11 cellular contexts compared by ENCODE assay signal in the genomic region with DNA sequence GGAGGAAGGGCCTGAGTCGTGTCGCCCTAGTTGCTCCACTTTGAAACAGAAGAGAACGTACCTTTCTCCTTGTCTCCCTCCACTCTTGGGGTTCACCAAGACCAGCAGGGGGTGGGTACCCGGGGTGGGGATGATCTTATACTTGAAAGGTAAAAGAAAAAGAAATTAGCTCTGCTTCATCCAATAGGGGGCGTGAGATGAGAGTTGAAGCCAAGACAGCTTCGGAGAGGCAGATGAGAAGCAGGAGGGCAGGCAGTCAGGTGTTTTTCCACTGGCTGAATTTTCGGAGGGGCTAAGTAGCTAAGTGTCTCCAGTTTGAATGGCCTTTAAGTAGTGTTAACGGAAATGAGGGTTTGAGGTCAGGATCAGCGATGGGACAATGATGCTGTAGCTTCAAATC.
DNase-seq lines count a peak whose midpoint lies in the region; ATAC-seq and TF ChIP-seq lines count a peak whose summit lies in the region.
"Had no signal": no experiment of that assay in that cellular context is flagged by ENCODE, and none has a peak within 500 bp of the region (broad histone marks: within the 10 kb centered on the region; RNA-seq: fewer than 3 reads in every experiment).

No MANE protein-coding gene starts in this region.

- H3K27me3 ChIP-seq in BE2C (no peaks in the 10 kb centered on the region), prostate gland (replicated peaks; ENCODE audit: insufficient read depth) (no peaks in the 10 kb centered on the region)
- H3K27me3 ChIP-seq: upper lobe of right lung had no signal

- intact Hi-C loops in prostate gland (cut with DNase I), result loop anchor here (2.0 kb wide), 1 partner anchor 279 kb away; no protein-coding TSS in a partner anchor

- no peak for ATAC-seq in HG02678 (IDR thresholded peaks at IDR 0.05; ENCODE audit: unreplicated experiment)
- no peak for ATAC-seq in HG02870 (IDR thresholded peaks at IDR 0.05; ENCODE audit: unreplicated experiment)
- ATAC-seq: upper lobe of right lung had no signal

- no peak for DNase-seq in BE2C
- DNase-seq in GM13977 (ENCODE audit: low spot score), result peak; percentile 42
- peak; percentile 0 for DNase-seq in OCI-M1 (lab: John Stamatoyannopoulos, UW)
- DNase-seq in fibroblast of villous mesenchyme (ENCODE audit: low read depth), result no peak
- no peak for DNase-seq in activated CD4-positive, CD25-positive, alpha-beta regulatory T cell (lab: John Stamatoyannopoulos, UW)
- no peak for DNase-seq in prostate gland (ENCODE audit: low spot score)
- DNase-seq: NCI-H2227 treated with DMSO at 0.1 percent for 48 hours, upper lobe of right lung had no signal

- 68% methylated on average over 9 of the region's 9 CpGs for WGBS in prostate gland

- in situ Hi-C loops in GM13977 (cut with MboI; ENCODE audit: low pct_unique_long_range_greater_than_20kb, low sequenced_read_pairs, unreplicated experiment), result loop anchor here (5.0 kb wide), 1 partner anchor 276 kb away; no protein-coding TSS in a partner anchor

- H3K4me1 ChIP-seq in BE2C (peaks cover 18% of the 10 kb centered on the region), prostate gland (replicated peaks) (no peaks in the 10 kb centered on the region)

- TF ChIP-seq CTCF in BE2C (IDR thresholded peaks at IDR 0.05; ENCODE audit: low read depth, low read length) (peak; percentile 40), GM13977 (IDR thresholded peaks at IDR 0.05; ENCODE audit: extremely low read depth, insufficient read depth, missing control alignments) (peak; percentile 57), fibroblast of villous mesenchyme (IDR thresholded peaks at IDR 0.05; ENCODE audit: insufficient read depth, low read depth, low read length) (peak; percentile 22), prostate gland (IDR thresholded peaks at IDR 0.05) (no peak)

- H3K9me3 ChIP-seq in BE2C (no peaks in the 10 kb centered on the region), prostate gland (no peaks in the 10 kb centered on the region)
- H3K9me3 ChIP-seq: upper lobe of right lung had no signal

- no peak overlapping the region for H3K4me3 ChIP-seq in BE2C (ENCODE audit: low read depth, low read length)
- H3K4me3 ChIP-seq in fibroblast of villous mesenchyme (ENCODE audit: low read depth, low read length), result no peak overlapping the region
- H3K4me3 ChIP-seq in prostate gland, result no peak overlapping the region
- H3K4me3 ChIP-seq: lung, upper lobe of right lung had no signal

- H3K36me3 ChIP-seq in BE2C (no peaks in the 10 kb centered on the region), prostate gland (no peaks in the 10 kb centered on the region)
- H3K36me3 ChIP-seq: upper lobe of right lung had no signal

- no peak for TF ChIP-seq POLR2A in prostate gland (IDR thresholded peaks at IDR 0.05)

- H3K27ac ChIP-seq in prostate gland, result no peak overlapping the region
- H3K27ac ChIP-seq: upper lobe of right lung had no signal

Comparison
In these comparisons a context has a peak if more than half of its experiments do, and no peak if none do; other contexts are left out.
1. DNase-seq: peak in GM13977 (single experiment) and OCI-M1 (single experiment); none in BE2C (single experiment), fibroblast of villous mesenchyme (single experiment), activated CD4-positive, CD25-positive, alpha-beta regulatory T cell (0 of 4) and prostate gland (single experiment).
2. CTCF ChIP-seq: peak in BE2C (single experiment), GM13977 (single experiment) and fibroblast of villous mesenchyme (single experiment); none in prostate gland (0 of 4).